Comparison of ENCODE assay signal across 8 cellular contexts in the genomic region with DNA sequence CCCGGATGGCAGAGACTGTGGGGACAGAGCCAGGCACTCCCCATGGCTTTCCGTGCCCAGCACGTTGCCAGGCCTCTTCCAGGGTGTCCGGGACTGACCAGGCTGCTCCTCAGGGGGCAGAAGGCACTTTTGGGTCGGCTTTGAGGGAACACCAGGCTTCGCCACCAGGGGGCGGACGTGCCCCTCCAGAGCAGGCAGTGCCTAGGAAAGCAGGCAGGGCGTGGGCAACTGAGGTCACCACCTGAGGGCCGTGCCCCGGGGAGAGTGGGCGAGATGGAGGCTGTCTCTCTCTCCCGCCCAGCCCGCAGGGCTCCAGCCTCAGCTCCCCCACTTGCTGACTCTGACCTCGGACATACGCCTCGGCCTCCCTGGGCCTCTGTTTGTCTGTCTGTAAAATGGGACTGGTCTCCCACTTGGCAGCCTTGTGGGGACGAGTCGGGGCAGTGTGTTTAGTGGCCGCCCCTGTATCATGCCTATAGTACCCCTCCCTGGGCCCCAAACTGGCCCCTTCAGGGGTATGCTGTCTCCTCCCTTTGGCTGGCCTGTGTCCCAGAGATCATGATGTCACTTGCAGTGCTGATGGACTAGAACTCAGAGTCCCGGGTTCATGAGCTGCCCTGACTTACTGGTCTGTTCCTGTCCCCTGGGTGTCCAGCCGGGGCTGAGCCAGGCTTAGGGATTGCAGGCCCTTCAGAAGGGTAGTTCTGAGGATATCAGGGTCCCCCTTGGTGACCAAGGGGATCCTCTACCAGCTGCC. TPM values are rescaled to one million over a fixed set of nuclear protein-coding genes. Genes with fewer than 3 reads are reported as not detected.
DNase-seq lines count a peak whose midpoint lies in the region; ATAC-seq and TF ChIP-seq lines count a peak whose summit lies in the region.

No MANE protein-coding gene starts in this region.

- no CpG with 5 or more reads among the region's 22 CpGs for WGBS in gastroesophageal sphincter (ENCODE audit: low coverage in 1 of 2), 2 donors
- WGBS in transverse colon (ENCODE audit: low coverage in 1 of 2), 2 donors = 22% methylated on average over 22 of the region's 22 CpGs; no CpG with 5 or more reads in 1 of the 2 donors

- no peaks in the 10 kb centered on the region for H3K9me3 ChIP-seq in SJSA1 (replicated peaks)
- H3K9me3 ChIP-seq in gastroesophageal sphincter = no peaks in the 10 kb centered on the region
- no peaks in the 10 kb centered on the region for H3K9me3 ChIP-seq in transverse colon

- TF ChIP-seq CTCF in CD14-positive monocyte (IDR thresholded peaks at IDR 0.05) = peak; percentile 95
- TF ChIP-seq CTCF in HFF-Myc (IDR thresholded peaks at IDR 0.05; ENCODE audit: low read depth, low read length, missing control alignments) = peak; percentile 95
- TF ChIP-seq CTCF in gastroesophageal sphincter (IDR thresholded peaks at IDR 0.05) = peak in 3 of 4 experiments; percentile 78 to 92 (median 89)
- peak; percentile 91 to 97 (median 95) for TF ChIP-seq CTCF in transverse colon (IDR thresholded peaks at IDR 0.05)

- H3K36me3 ChIP-seq in SJSA1 (no peaks in the 10 kb centered on the region), gastroesophageal sphincter (no peaks in the 10 kb centered on the region), transverse colon (no peaks in the 10 kb centered on the region)

- TF ChIP-seq POLR2A in gastroesophageal sphincter (IDR thresholded peaks at IDR 0.05) (no peak), transverse colon (IDR thresholded peaks at IDR 0.05) (no peak)

- peak; percentile 73 for DNase-seq in CD14-positive monocyte (ENCODE audit: low spot score)
- peak; percentile 39 for DNase-seq in HFF-Myc (ENCODE audit: extremely low read depth, low read depth)
- DNase-seq in SJSA1 (ENCODE audit: low read depth in 1 of 2, low spot score in 2 of 2) = peak; percentile 83 to 88
- DNase-seq in activated gamma-delta T cell (lab: John Stamatoyannopoulos, UW) = peak; percentile 68
- peak; percentile 26 for DNase-seq in pons (ENCODE audit: low spot score)
- peak; percentile 88 for DNase-seq in transverse colon

- H3K4me3 Mint-ChIP-seq in CD14-positive monocyte = no peak overlapping the region

- H3K27ac Mint-ChIP-seq in CD14-positive monocyte = peak overlapping the region in 3 of 7 donors; percentile 25 to 49 (median 38)

- peaks cover 5% of the 10 kb centered on the region for H3K4me1 Mint-ChIP-seq in CD14-positive monocyte

- in situ Hi-C loops in transverse colon (cut with MboI; ENCODE audit: low pct_ligation_motif_present in 1 of 4, low pct_unique_long_range_greater_than_20kb in 1 of 4, low sequenced_read_pairs in 3 of 4) = loop anchor here in 2 of 4 donors (5.0 kb wide), 2 partner anchors 35 to 40 kb away; no protein-coding TSS in a partner anchor

- no peaks in the 10 kb centered on the region for H3K36me3 Mint-ChIP-seq in CD14-positive monocyte

- peaks cover 50% of the 10 kb centered on the region for H3K4me1 ChIP-seq in SJSA1 (replicated peaks)
- peaks cover 0 to 31% (median 10%) of the 10 kb centered on the region in 3 donors for H3K4me1 ChIP-seq in gastroesophageal sphincter
- peaks cover 6 to 8% (median 7%) of the 10 kb centered on the region in 4 donors for H3K4me1 ChIP-seq in transverse colon

- peaks cover 15 to 33% (median 22%) of the 10 kb centered on the region in 3 donors for H3K27me3 Mint-ChIP-seq in CD14-positive monocyte (ENCODE audit: low read depth in 3 of 3)

- TF ChIP-seq EP300 in gastroesophageal sphincter (IDR thresholded peaks at IDR 0.05) (no peak), transverse colon (IDR thresholded peaks at IDR 0.05; ENCODE audit: low read depth) (no peak)

- H3K27me3 ChIP-seq in SJSA1 (replicated peaks) = peaks cover 4% of the 10 kb centered on the region
- H3K27me3 ChIP-seq in gastroesophageal sphincter = peaks cover 55% of the 10 kb centered on the region
- H3K27me3 ChIP-seq in transverse colon = no peaks in the 10 kb centered on the region

- H3K4me3 ChIP-seq in HFF-Myc (replicated peaks; ENCODE audit: low read depth, low read length) = no peak overlapping the region
- H3K4me3 ChIP-seq in SJSA1 = no peak overlapping the region
- H3K4me3 ChIP-seq in gastroesophageal sphincter = no peak overlapping the region
- H3K4me3 ChIP-seq in transverse colon = no peak overlapping the region

- H3K27ac ChIP-seq in SJSA1 (peak overlapping the region; percentile 84), gastroesophageal sphincter (no peak overlapping the region), transverse colon (peak overlapping the region in 3 of 4 donors; percentile 9 to 61 (median 48))

- ATAC-seq in gastroesophageal sphincter = peak; percentile 34
- no peak for ATAC-seq in HG02885 (IDR thresholded peaks at IDR 0.05; ENCODE audit: poor library complexity, unreplicated experiment)

- intact Hi-C loops in CD14-positive monocyte (cut with micrococcal nuclease) = loop anchor here (1.0 to 2.0 kb wide), 2 partner anchors 37 to 39 kb away; no protein-coding TSS in a partner anchor
- intact Hi-C loops in transverse colon (cut with DNase I; ENCODE audit: low total_unique reads) = no loop called here

- H3K9me3 Mint-ChIP-seq in CD14-positive monocyte = peaks cover 0 to 5% (median 0%) of the 10 kb centered on the region in 7 donors

RNA-seq across cellular contexts. Expression of a gene that starts 4.4 kb away (rescaled TPM):
- polyA plus RNA-seq in CD14-positive monocyte = 1 to 10 TPM in 1 of 2 donors, under 1 TPM in 1; 0.66 to 1.2 TPM
- 6.1 and 13.7 TPM in 2 replicates for total RNA-seq in SJSA1 (2014; rRNA removed; shearing (Covaris generic))
- total RNA-seq in gastroesophageal sphincter (1 to 10 TPM; 4.2 to 9.8 (median 7.1) TPM), transverse colon (10 to 100 TPM; 17.7 to 68.3 (median 22.2) TPM)

RNA-seq across cellular contexts. Expression of a gene that starts 54.8 kb away (rescaled TPM):
- not detected for polyA plus RNA-seq in CD14-positive monocyte
- total RNA-seq in SJSA1 (2014; rRNA removed; shearing (Covaris generic)) = not detected in 2 replicates
- total RNA-seq in gastroesophageal sphincter (1 to 10 TPM in 1 of 4 donors, under 1 TPM in 1, not detected in 2; 0.31 to 1.6 TPM), transverse colon (10 to 100 TPM; 28.6 to 51.5 (median 31.5) TPM)

Comparison
In these comparisons a context has a peak if more than half of its experiments do, and no peak if none do; other contexts are left out.
1. DNase-seq: peak in every context shown above with its lines; median percentile 88 in transverse colon; 86 in SJSA1; 73 in CD14-positive monocyte; 68 in activated gamma-delta T cell; 39 in HFF-Myc; 26 in pons.
2. H3K27ac ChIP-seq: peak in SJSA1 (single experiment) and transverse colon (3 of 4); none in gastroesophageal sphincter (0 of 4).
3. RNA of a gene that starts 54.8 kb away (total RNA-seq): 28.6 to 51.5 TPM in transverse colon; 0.31 to 1.6 TPM in gastroesophageal sphincter and not detected in SJSA1; every median in the first group is over 10 times any median in the second.
4. Peak in every context shown above with its lines, with median percentiles within 50 percentile points of each other: CTCF ChIP-seq.